ENCODE assay signal across 22 cellular contexts in the genomic region with DNA sequence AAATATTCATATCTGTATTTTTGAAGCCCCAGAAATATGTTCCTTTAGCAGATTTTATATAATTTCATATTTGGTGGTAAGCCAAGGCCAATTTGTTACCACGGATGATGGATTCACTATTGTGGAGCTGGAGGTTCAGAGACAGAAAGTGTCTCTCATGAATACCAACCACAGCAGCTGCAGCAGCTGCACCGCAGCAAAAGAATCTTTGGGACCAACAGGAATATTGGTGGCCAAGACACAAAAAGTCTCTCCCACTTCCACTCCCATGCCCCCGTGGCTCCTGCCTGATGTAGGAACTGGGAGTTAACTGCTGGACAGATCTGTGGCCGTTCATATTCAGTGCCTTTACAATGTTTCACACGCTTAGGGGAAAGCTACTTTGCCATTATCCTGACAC.
DNase-seq lines count a peak whose midpoint lies in the region; ATAC-seq and TF ChIP-seq lines count a peak whose summit lies in the region.
"Had no signal": no experiment of that assay in that cellular context is flagged by ENCODE, and none has a peak within 500 bp of the region (broad histone marks: within the 10 kb centered on the region; RNA-seq: fewer than 3 reads in every experiment).

No MANE protein-coding gene starts in this region.

- H3K9me1 ChIP-seq in IMR-90 (ENCODE audit: insufficient read depth, low read length): no peaks in the 10 kb centered on the region

- in situ Hi-C loops in IMR-90 (cut with MboI; ENCODE audit: low sequenced_read_pairs): no loop called here

- H3K27me3 ChIP-seq in IMR-90 (ENCODE audit: control insufficient read depth, insufficient read depth, low read length) (no peaks in the 10 kb centered on the region), smooth muscle cell (ENCODE audit: low read depth) (no peaks in the 10 kb centered on the region)
- H3K27me3 ChIP-seq: BLaER1 had no signal

- intact Hi-C loops in IMR-90 (cut with micrococcal nuclease): no loop called here

- H3K4me1 ChIP-seq in IMR-90 (ENCODE audit: control insufficient read depth, insufficient read depth, low read length): no peaks in the 10 kb centered on the region
- H3K4me1 ChIP-seq in smooth muscle cell (ENCODE audit: low read depth): no peaks in the 10 kb centered on the region
- H3K4me1 ChIP-seq: BLaER1 had no signal

- H2BK5ac ChIP-seq in IMR-90 (ENCODE audit: low read depth, low read length, poor library complexity, severe bottlenecking): no peak overlapping the region

- no peak for TF ChIP-seq RAD21 in IMR-90 (IDR thresholded peaks at IDR 0.05; ENCODE audit: low read length)

- H3K27ac Mint-ChIP-seq in nephron progenitor cell: peak overlapping the region; percentile 44
- H3K27ac Mint-ChIP-seq: B cell; CD4-positive, CD25-positive, alpha-beta regulatory T cell; CD8-positive, alpha-beta T cell; H9 had no signal

- DNase-seq in NCI-H1105 treated with DMSO at 0.1 percent for 48 hours (lab: John Stamatoyannopoulos, UW) (peak; percentile 19), NCI-H1105 (lab: John Stamatoyannopoulos, UW) (no peak), IMR-90 (no peak), NCI-H69 (lab: John Stamatoyannopoulos, UW) (peak; percentile 55), nephron progenitor cell (no peak), DMS79 treated with DMSO at 0.1 percent for 48 hours (lab: John Stamatoyannopoulos, UW) (no peak), islet precursor cell (no peak), smooth muscle cell (lab: John Stamatoyannopoulos, UW; ENCODE audit: unreplicated experiment) (no peak)
- DNase-seq: Caco-2; CD4-positive, CD25-positive, alpha-beta regulatory T cell; CD8-positive, alpha-beta T cell; DMS153; EL; GDM1; H9 had no signal

- no peak overlapping the region for H3K4me2 ChIP-seq in IMR-90 (ENCODE audit: low read depth, low read length)
- H3K4me2 ChIP-seq in smooth muscle cell: no peak overlapping the region
- H3K4me2 ChIP-seq: BLaER1, GM23338 had no signal

- H3K27me3 Mint-ChIP-seq in nephron progenitor cell (ENCODE audit: low read depth, poor library complexity): no peaks in the 10 kb centered on the region
- H3K27me3 Mint-ChIP-seq: B cell; CD4-positive, CD25-positive, alpha-beta regulatory T cell had no signal

- no peak overlapping the region for H4K5ac ChIP-seq in IMR-90 (ENCODE audit: low read depth, low read length)

- BruUV-seq in IMR-90 (replicated peaks; lab: Mats Ljungman, UMichigan): no TSS peak

- H3K9ac ChIP-seq in IMR-90 (ENCODE audit: low read depth, low read length) (no peak overlapping the region), smooth muscle cell (ENCODE audit: low read depth) (no peak overlapping the region)
- H3K9ac ChIP-seq: BLaER1 had no signal

- no peaks in the 10 kb centered on the region for H3K9me3 ChIP-seq in IMR-90 (ENCODE audit: control insufficient read depth, insufficient read depth, low read length)
- no peaks in the 10 kb centered on the region for H3K9me3 ChIP-seq in smooth muscle cell (replicated peaks; ENCODE audit: low read depth)
- H3K9me3 ChIP-seq: BLaER1, Caco-2 had no signal

- no peaks in the 10 kb centered on the region for H3K79me1 ChIP-seq in IMR-90 (ENCODE audit: low read depth in 1 of 2, low read length in 2 of 2)

- no peak overlapping the region for H3K27ac ChIP-seq in IMR-90 (ENCODE audit: insufficient read depth, low read length)
- H3K27ac ChIP-seq in smooth muscle cell (ENCODE audit: low read depth): no peak overlapping the region
- H3K27ac ChIP-seq: 22Rv1, BLaER1, C4-2B had no signal

- no peak overlapping the region for H2BK15ac ChIP-seq in IMR-90 (ENCODE audit: low read depth, low read length)

- H3K36me3 Mint-ChIP-seq in nephron progenitor cell (ENCODE audit: low read depth): no peaks in the 10 kb centered on the region
- H3K36me3 Mint-ChIP-seq: CD4-positive, CD25-positive, alpha-beta regulatory T cell; CD8-positive, alpha-beta T cell had no signal

- no peak overlapping the region for H3K4ac ChIP-seq in IMR-90 (ENCODE audit: low read depth, low read length)

- no peak overlapping the region for H3K56ac ChIP-seq in IMR-90 (ENCODE audit: extremely low read depth, insufficient read depth, low read length)

- POLR2A ChIA-PET in IMR-90 (lab: Charles Lee; ENCODE audit: unreplicated experiment): no interaction called here

- H2AFZ ChIP-seq in IMR-90 (replicated peaks; ENCODE audit: low read length, poor library complexity): peak overlapping the region; percentile 15
- H2AFZ ChIP-seq in smooth muscle cell (ENCODE audit: low read depth): no peak overlapping the region
- H2AFZ ChIP-seq: GM23338 had no signal

- no peak for TF ChIP-seq CTCF in IMR-90 (conservative IDR thresholded peaks at IDR 0.05; ENCODE audit: low read depth, low read length)
- TF ChIP-seq CTCF in nephron progenitor cell (IDR thresholded peaks at IDR 0.05): no peak
- no peak for TF ChIP-seq CTCF in smooth muscle cell (IDR thresholded peaks at IDR 0.05; ENCODE audit: borderline replicate concordance, insufficient read depth, poor library complexity, severe bottlenecking)

- H4K8ac ChIP-seq in IMR-90 (ENCODE audit: low read depth in 2 of 2, low read length in 2 of 2): no peak overlapping the region

- dilution Hi-C loops in IMR-90 (cut with HindIII; ENCODE audit: low sequenced_read_pairs, unreplicated experiment): no loop called here

- CTCF ChIA-PET in IMR-90 (lab: Yijun Ruan, JAX): no interaction called here

- no peaks in the 10 kb centered on the region for H3F3A ChIP-seq in smooth muscle cell (ENCODE audit: low read depth)

- H4K20me1 ChIP-seq in IMR-90 (ENCODE audit: insufficient read depth, low read length) (no peaks in the 10 kb centered on the region), smooth muscle cell (ENCODE audit: low read depth) (no peaks in the 10 kb centered on the region)
- H4K20me1 ChIP-seq: BLaER1 had no signal

- H2BK120ac ChIP-seq in IMR-90 (ENCODE audit: low read depth, low read length): no peak overlapping the region

- H3K9me3 Mint-ChIP-seq in nephron progenitor cell: no peaks in the 10 kb centered on the region
- H3K9me3 Mint-ChIP-seq: CD4-positive, CD25-positive, alpha-beta regulatory T cell; CD8-positive, alpha-beta T cell; GM23338; H9 had no signal

- no CpG with 5 or more reads among the region's 5 CpGs for WGBS in IMR-90 (ENCODE audit: extremely low coverage in 2 of 2, insufficient read length in 1 of 2), 2 experiments
- WGBS in smooth muscle cell (ENCODE audit: low lambda C conversion rate): 94% methylated on average over 5 of the region's 5 CpGs

- TF ChIP-seq POLR2A in IMR-90 (IDR thresholded peaks at IDR 0.05; ENCODE audit: low read depth, low read length): no peak

- H2BK20ac ChIP-seq in IMR-90 (ENCODE audit: low read depth, low read length): no peak overlapping the region

- H2AK9ac ChIP-seq in IMR-90 (replicated peaks; ENCODE audit: low read depth, low read length, poor library complexity): no peak overlapping the region

- H3K4me3 Mint-ChIP-seq in nephron progenitor cell: no peak overlapping the region
- H3K4me3 Mint-ChIP-seq: B cell; CD4-positive, CD25-positive, alpha-beta regulatory T cell; CD8-positive, alpha-beta T cell; GM23338; H9 had no signal

- no peak overlapping the region for H3K23ac ChIP-seq in IMR-90 (ENCODE audit: low read depth, low read length)

- H3K36me3 ChIP-seq in IMR-90 (ENCODE audit: control insufficient read depth, insufficient read depth, low read length): no peaks in the 10 kb centered on the region
- no peaks in the 10 kb centered on the region for H3K36me3 ChIP-seq in smooth muscle cell (ENCODE audit: low read depth)
- H3K36me3 ChIP-seq: BLaER1 had no signal

- no peak for ATAC-seq in IMR-90 (ENCODE audit: low read depth)
- ATAC-seq: CD8-positive, alpha-beta T cell; GM12878; GM23338; HCT116 had no signal

- H3K4me3 ChIP-seq in IMR-90 (ENCODE audit: insufficient read depth, low read depth, low read length): no peak overlapping the region
- H3K4me3 ChIP-seq in smooth muscle cell: no peak overlapping the region
- H3K4me3 ChIP-seq: BLaER1, GM12878, GM23338 had no signal

- H3K79me2 ChIP-seq in smooth muscle cell (ENCODE audit: low read depth): no peaks in the 10 kb centered on the region

- no peak overlapping the region for H3K18ac ChIP-seq in IMR-90 (ENCODE audit: low read depth, low read length)

- H2AK5ac ChIP-seq in IMR-90 (ENCODE audit: low read depth, low read length): no peak overlapping the region

- H4K91ac ChIP-seq in IMR-90 (ENCODE audit: insufficient read depth, low read depth, low read length): no peak overlapping the region

- H3K4me1 Mint-ChIP-seq in nephron progenitor cell: peaks cover 36% of the 10 kb centered on the region
- H3K4me1 Mint-ChIP-seq: B cell; CD4-positive, CD25-positive, alpha-beta regulatory T cell; H9 had no signal

- H3K14ac ChIP-seq in IMR-90 (replicated peaks; ENCODE audit: low read depth, low read length): no peak overlapping the region

TF ChIP-seq in IMR-90, 13 proteins besides CTCF, POLR2A, EP300 and RAD21:
- TF ChIP-seq CHD1 (IDR thresholded peaks at IDR 0.05; ENCODE audit: low read depth, low read length) (no peak), SMC3 (IDR thresholded peaks at IDR 0.05; ENCODE audit: low read depth, low read length) (no peak), RFX5 (IDR thresholded peaks at IDR 0.05; ENCODE audit: low read depth, low read length) (no peak), MXI1 (IDR thresholded peaks at IDR 0.05; ENCODE audit: borderline replicate concordance, low read depth, low read length) (no peak), NFE2L2 (IDR thresholded peaks at IDR 0.05; ENCODE audit: low read depth, low read length) (no peak)
- TF ChIP-seq, protein P1, sequence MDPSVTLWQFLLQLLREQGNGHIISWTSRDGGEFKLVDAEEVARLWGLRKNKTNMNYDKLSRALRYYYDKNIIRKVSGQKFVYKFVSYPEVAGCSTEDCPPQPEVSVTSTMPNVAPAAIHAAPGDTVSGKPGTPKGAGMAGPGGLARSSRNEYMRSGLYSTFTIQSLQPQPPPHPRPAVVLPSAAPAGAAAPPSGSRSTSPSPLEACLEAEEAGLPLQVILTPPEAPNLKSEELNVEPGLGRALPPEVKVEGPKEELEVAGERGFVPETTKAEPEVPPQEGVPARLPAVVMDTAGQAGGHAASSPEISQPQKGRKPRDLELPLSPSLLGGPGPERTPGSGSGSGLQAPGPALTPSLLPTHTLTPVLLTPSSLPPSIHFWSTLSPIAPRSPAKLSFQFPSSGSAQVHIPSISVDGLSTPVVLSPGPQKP (IDR thresholded peaks at IDR 0.05; ENCODE audit: borderline replicate concordance, low read depth, low read length): no peak

Comparison
In these comparisons a context has a peak if more than half of its experiments do, and no peak if none do; other contexts are left out.
1. DNase-seq: peak in NCI-H1105 treated with DMSO at 0.1 percent for 48 hours (single experiment) and NCI-H69 (single experiment); none in NCI-H1105 (single experiment), IMR-90 (single experiment), nephron progenitor cell (single experiment), DMS79 treated with DMSO at 0.1 percent for 48 hours (single experiment), islet precursor cell (single experiment) and smooth muscle cell (single experiment).